Comparison of ENCODE assay signal across 9 cellular contexts in genomic region chr1:6614019-6614952, GRCh38. TPM values are rescaled to one million over a fixed set of nuclear protein-coding genes. Genes with fewer than 3 reads are reported as not detected.
A peak's percentile ranks its signal among the peaks of the same experiment; 100 is the strongest.
DNase-seq lines count a peak whose midpoint lies in the region; ATAC-seq and TF ChIP-seq lines count a peak whose summit lies in the region.
"Had no signal": no experiment of that assay in that cellular context is flagged by ENCODE, and none has a peak within 500 bp of the region (broad histone marks: within the 10 kb centered on the region; RNA-seq: fewer than 3 reads in every experiment).

No MANE protein-coding gene starts in this region.

- H3K9ac ChIP-seq in KMS-11: peak overlapping the region; percentile 59; the same call in 1 of the 2 replicates

- no peaks in the 10 kb centered on the region for H3K36me3 Mint-ChIP-seq in activated T-cell treated with anti-CD3 and anti-CD28 coated beads, Interleukin-2, amount 50 U/mL, for 4 hours (ENCODE audit: insufficient read depth)
- no peaks in the 10 kb centered on the region for H3K36me3 Mint-ChIP-seq in naive thymus-derived CD4-positive, alpha-beta T cell

- no peak for TF ChIP-seq EP300 in esophagus muscularis mucosa (IDR thresholded peaks at IDR 0.05)

- no peaks in the 10 kb centered on the region for H3K27me3 Mint-ChIP-seq in activated T-cell treated with anti-CD3 and anti-CD28 coated beads, Interleukin-2, amount 50 U/mL, for 4 hours (ENCODE audit: low read depth)
- peaks cover 0 to 2% (median 0%) of the 10 kb centered on the region in 5 donors for H3K27me3 Mint-ChIP-seq in naive thymus-derived CD4-positive, alpha-beta T cell

- H3K4me3 Mint-ChIP-seq in activated T-cell treated with anti-CD3 and anti-CD28 coated beads, Interleukin-2, amount 50 U/mL, for 4 hours: peak overlapping the region; percentile 82
- H3K4me3 Mint-ChIP-seq in naive thymus-derived CD4-positive, alpha-beta T cell: peak overlapping the region; percentile 25 to 97 (median 90)

- H3K9me3 ChIP-seq in esophagus muscularis mucosa (no peaks in the 10 kb centered on the region), upper lobe of right lung (no peaks in the 10 kb centered on the region)
- H3K9me3 ChIP-seq in naive thymus-derived CD4-positive, alpha-beta T cell (ENCODE audit: control insufficient read depth in 2 of 3, low read length in 3 of 3): no peaks in the 10 kb centered on the region

- peak; percentile 3 to 8 for ATAC-seq in activated T-cell treated with anti-CD3 and anti-CD28 coated beads, Interleukin-2, amount 50 U/mL, for 4 hours
- ATAC-seq in naive thymus-derived CD4-positive, alpha-beta T cell: no peak
- ATAC-seq in upper lobe of right lung (peak; percentile 2), HG03469 (IDR thresholded peaks at IDR 0.05; ENCODE audit: unreplicated experiment) (no peak)

- DNase-seq in COLO668 (lab: John Stamatoyannopoulos, UW; ENCODE audit: unreplicated experiment) (peak; percentile 67), esophagus muscularis mucosa (ENCODE audit: extremely low spot score) (no peak), upper lobe of right lung (peak; percentile 83), NCI-H2081 treated with DMSO at 0.1 percent for 48 hours (lab: John Stamatoyannopoulos, UW) (no peak)
- DNase-seq in activated T-cell treated with anti-CD3 and anti-CD28 coated beads, Interleukin-2, amount 50 U/mL, for 4 hours: peak; percentile 56
- peak in 7 of 9 donors; percentile 23 to 80 (median 34) for DNase-seq in naive thymus-derived CD4-positive, alpha-beta T cell

- TF ChIP-seq CTCF in KMS-11 (conservative IDR thresholded peaks at IDR 0.05; ENCODE audit: low read depth, low read length) (no peak), esophagus muscularis mucosa (IDR thresholded peaks at IDR 0.05) (no peak), upper lobe of right lung (IDR thresholded peaks at IDR 0.05) (no peak)

- peak overlapping the region; percentile 56; the same call in 1 of the 2 replicates for H2AFZ ChIP-seq in KMS-11 (ENCODE audit: low read depth)

- H3K27me3 ChIP-seq in KMS-11 (ENCODE audit: insufficient read depth, low read depth): no peaks in the 10 kb centered on the region
- H3K27me3 ChIP-seq in esophagus muscularis mucosa: no peaks in the 10 kb centered on the region
- H3K27me3 ChIP-seq in naive thymus-derived CD4-positive, alpha-beta T cell (ENCODE audit: control insufficient read depth in 2 of 2, insufficient read depth in 2 of 2, low read length in 2 of 2): no peaks in the 10 kb centered on the region
- H3K27me3 ChIP-seq in upper lobe of right lung: no peaks in the 10 kb centered on the region

- H3K4me3 ChIP-seq in KMS-11 (IDR thresholded peaks at IDR 0.05; ENCODE audit: insufficient read depth, low read depth, low read length) (no peak overlapping the region), esophagus muscularis mucosa (peak overlapping the region; percentile 91 to 100 (median 98)), upper lobe of right lung (peak overlapping the region; percentile 85)
- H3K4me3 ChIP-seq in naive thymus-derived CD4-positive, alpha-beta T cell (ENCODE audit: low read length): peak overlapping the region; percentile 39

- peak overlapping the region in 1 of 9 donors; percentile 80 for H3K27ac Mint-ChIP-seq in naive thymus-derived CD4-positive, alpha-beta T cell

- no peaks in the 10 kb centered on the region for H4K20me1 ChIP-seq in KMS-11 (ENCODE audit: insufficient read depth)

- peaks cover 25% of the 10 kb centered on the region for H3K4me1 ChIP-seq in KMS-11 (ENCODE audit: low read depth, poor library complexity, severe bottlenecking)
- peaks cover 27 to 66% (median 64%) of the 10 kb centered on the region in 4 donors for H3K4me1 ChIP-seq in esophagus muscularis mucosa
- H3K4me1 ChIP-seq in naive thymus-derived CD4-positive, alpha-beta T cell (ENCODE audit: control insufficient read depth in 2 of 2, insufficient read depth in 2 of 2, low read length in 2 of 2): peaks cover 0 to 14% of the 10 kb centered on the region in 2 donors
- H3K4me1 ChIP-seq in upper lobe of right lung: peaks cover 9% of the 10 kb centered on the region

- H3K27ac ChIP-seq in KMS-11 (0 out of 2 replicates have a peak overlapping the region, but pooled peaks have one; percentile 29), esophagus muscularis mucosa (replicated peaks in 1 of 4) (peak overlapping the region; percentile 94 to 100 (median 99)), upper lobe of right lung (peak overlapping the region; percentile 91)
- H3K27ac ChIP-seq in naive thymus-derived CD4-positive, alpha-beta T cell (ENCODE audit: low read depth, low read length): peak overlapping the region; percentile 82

- peaks cover 36% of the 10 kb centered on the region for H3K79me2 ChIP-seq in KMS-11 (ENCODE audit: insufficient read depth, low read depth)

- peaks cover 20% of the 10 kb centered on the region for H3K4me1 Mint-ChIP-seq in activated T-cell treated with anti-CD3 and anti-CD28 coated beads, Interleukin-2, amount 50 U/mL, for 4 hours (ENCODE audit: low read depth)
- H3K4me1 Mint-ChIP-seq in naive thymus-derived CD4-positive, alpha-beta T cell: peaks cover 16 to 37% (median 25%) of the 10 kb centered on the region in 7 donors

- POLR2A ChIA-PET in naive thymus-derived CD4-positive, alpha-beta T cell (lab: Charles Lee): interaction anchor here (0.9 to 1.3 kb wide), 6 partner anchors 9 to 154 kb away, joined by 3 to 27 read pairs (median 3); partner anchors contain the start of genes KLHL21, NOL9 and THAP3

- CTCF ChIA-PET in naive thymus-derived CD4-positive, alpha-beta T cell (lab: Charles Lee): no interaction called here

- H3K9me3 Mint-ChIP-seq in activated T-cell treated with anti-CD3 and anti-CD28 coated beads, Interleukin-2, amount 50 U/mL, for 4 hours: no peaks in the 10 kb centered on the region
- no peaks in the 10 kb centered on the region for H3K9me3 Mint-ChIP-seq in naive thymus-derived CD4-positive, alpha-beta T cell

- TF ChIP-seq POLR2A in esophagus muscularis mucosa (IDR thresholded peaks at IDR 0.05; ENCODE audit: low read depth): no peak

- WGBS in esophagus muscularis mucosa: 4% methylated on average over 23 of the region's 121 CpGs

- H3K36me3 ChIP-seq in KMS-11 (ENCODE audit: insufficient read depth) (no peaks in the 10 kb centered on the region; the same call in 1 of the 2 replicates), esophagus muscularis mucosa (peaks cover 0 to 24% (median 11%) of the 10 kb centered on the region in 4 donors), upper lobe of right lung (no peaks in the 10 kb centered on the region)
- H3K36me3 ChIP-seq in naive thymus-derived CD4-positive, alpha-beta T cell (ENCODE audit: control insufficient read depth in 2 of 3, insufficient read depth in 3 of 3, low read length in 3 of 3): peaks cover 0 to 12% (median 0%) of the 10 kb centered on the region in 3 experiments

- H3K4me2 ChIP-seq in KMS-11: peak overlapping the region; percentile 34; the same call in 1 of the 2 replicates

- intact Hi-C loops in esophagus muscularis mucosa (cut with DNase I): no loop called here
- intact Hi-C loops in naive thymus-derived CD4-positive, alpha-beta T cell (cut with micrococcal nuclease): no loop called here
- intact Hi-C loops in upper lobe of right lung (cut with DNase I): no loop called here

RNA-seq across cellular contexts. Expression of gene PHF13, which starts 0.8 kb away (rescaled TPM):
- 10 to 100 TPM; 10.5 to 14.4 (median 10.9) TPM for total RNA-seq in activated T-cell treated with anti-CD3 and anti-CD28 coated beads, Interleukin-2, amount 50 U/mL, for 4 hours
- total RNA-seq in esophagus muscularis mucosa (10 to 100 TPM; 16.6 to 32.1 (median 27.9) TPM), upper lobe of right lung (10.8 TPM)
- total RNA-seq in naive thymus-derived CD4-positive, alpha-beta T cell: 10 to 100 TPM in 3 of 5 experiments, 1 to 10 TPM in 2; 7.7 to 14.3 (median 12.2) TPM
- 1 to 10 TPM; 4.4 to 6.3 TPM for polyA plus RNA-seq in naive thymus-derived CD4-positive, alpha-beta T cell

RNA-seq across cellular contexts. Expression of gene THAP3, which starts 10.4 kb away (rescaled TPM):
- total RNA-seq in activated T-cell treated with anti-CD3 and anti-CD28 coated beads, Interleukin-2, amount 50 U/mL, for 4 hours: 10 to 100 TPM; 16.7 to 19.5 (median 19.1) TPM
- total RNA-seq in esophagus muscularis mucosa (10 to 100 TPM; 13.8 to 34.6 (median 25.0) TPM), upper lobe of right lung (15.3 TPM)
- 10 to 100 TPM; 14.1 to 30.5 (median 20.3) TPM for total RNA-seq in naive thymus-derived CD4-positive, alpha-beta T cell
- polyA plus RNA-seq in naive thymus-derived CD4-positive, alpha-beta T cell: 10 to 100 TPM; 18.7 to 31.8 TPM

RNA-seq across cellular contexts. Expression of gene KLHL21, which starts 11.6 kb away (rescaled TPM):
- 10 to 100 TPM; 49.5 to 54.9 (median 51.4) TPM for total RNA-seq in activated T-cell treated with anti-CD3 and anti-CD28 coated beads, Interleukin-2, amount 50 U/mL, for 4 hours
- total RNA-seq in esophagus muscularis mucosa (100 to 1,000 TPM in 3 of 4 donors, 10 to 100 TPM in 1; 98.4 to 184 (median 130) TPM), upper lobe of right lung (21.8 TPM)
- 10 to 100 TPM; 25.2 to 58.1 (median 33.0) TPM for total RNA-seq in naive thymus-derived CD4-positive, alpha-beta T cell
- 10 to 100 TPM; 17.2 to 31.1 TPM for polyA plus RNA-seq in naive thymus-derived CD4-positive, alpha-beta T cell

RNA-seq across cellular contexts. Expression of gene ZBTB48, which starts 34.5 kb away (rescaled TPM):
- total RNA-seq in activated T-cell treated with anti-CD3 and anti-CD28 coated beads, Interleukin-2, amount 50 U/mL, for 4 hours: 10 to 100 TPM; 32.1 to 37.6 (median 33.7) TPM
- total RNA-seq in esophagus muscularis mucosa (10 to 100 TPM; 15.0 to 24.9 (median 16.4) TPM), upper lobe of right lung (31.5 TPM)
- total RNA-seq in naive thymus-derived CD4-positive, alpha-beta T cell: 10 to 100 TPM; 39.1 to 70.4 (median 62.2) TPM
- polyA plus RNA-seq in naive thymus-derived CD4-positive, alpha-beta T cell: 10 to 100 TPM; 18.5 to 27.9 TPM

RNA-seq across cellular contexts. Expression of gene TAS1R1, which starts 59.2 kb away (rescaled TPM):
- total RNA-seq in activated T-cell treated with anti-CD3 and anti-CD28 coated beads, Interleukin-2, amount 50 U/mL, for 4 hours: not detected
- total RNA-seq in esophagus muscularis mucosa (not detected), upper lobe of right lung (not detected)
- not detected for total RNA-seq in naive thymus-derived CD4-positive, alpha-beta T cell
- polyA plus RNA-seq in naive thymus-derived CD4-positive, alpha-beta T cell: not detected
- total RNA-seq: subcutaneous adipose tissue had no signal

Comparison
In these comparisons a context has a peak if more than half of its experiments do, and no peak if none do; other contexts are left out.
1. DNase-seq: peak in COLO668 (single experiment), activated T-cell treated with anti-CD3 and anti-CD28 coated beads, Interleukin-2, amount 50 U/mL, for 4 hours (single experiment), naive thymus-derived CD4-positive, alpha-beta T cell (7 of 9) and upper lobe of right lung (single experiment); none in esophagus muscularis mucosa (single experiment) and NCI-H2081 treated with DMSO at 0.1 percent for 48 hours (single experiment).
2. H3K27ac ChIP-seq: peak in every context shown above with its lines; median percentile 99 in esophagus muscularis mucosa; 91 in upper lobe of right lung; 82 in naive thymus-derived CD4-positive, alpha-beta T cell; 29 in KMS-11.
3. ATAC-seq: peak in activated T-cell treated with anti-CD3 and anti-CD28 coated beads, Interleukin-2, amount 50 U/mL, for 4 hours (2 of 2) and upper lobe of right lung (single experiment); none in naive thymus-derived CD4-positive, alpha-beta T cell (single experiment) and HG03469 (single experiment).